Comparison of ENCODE assay signal across 8 cellular contexts in the genomic region with DNA sequence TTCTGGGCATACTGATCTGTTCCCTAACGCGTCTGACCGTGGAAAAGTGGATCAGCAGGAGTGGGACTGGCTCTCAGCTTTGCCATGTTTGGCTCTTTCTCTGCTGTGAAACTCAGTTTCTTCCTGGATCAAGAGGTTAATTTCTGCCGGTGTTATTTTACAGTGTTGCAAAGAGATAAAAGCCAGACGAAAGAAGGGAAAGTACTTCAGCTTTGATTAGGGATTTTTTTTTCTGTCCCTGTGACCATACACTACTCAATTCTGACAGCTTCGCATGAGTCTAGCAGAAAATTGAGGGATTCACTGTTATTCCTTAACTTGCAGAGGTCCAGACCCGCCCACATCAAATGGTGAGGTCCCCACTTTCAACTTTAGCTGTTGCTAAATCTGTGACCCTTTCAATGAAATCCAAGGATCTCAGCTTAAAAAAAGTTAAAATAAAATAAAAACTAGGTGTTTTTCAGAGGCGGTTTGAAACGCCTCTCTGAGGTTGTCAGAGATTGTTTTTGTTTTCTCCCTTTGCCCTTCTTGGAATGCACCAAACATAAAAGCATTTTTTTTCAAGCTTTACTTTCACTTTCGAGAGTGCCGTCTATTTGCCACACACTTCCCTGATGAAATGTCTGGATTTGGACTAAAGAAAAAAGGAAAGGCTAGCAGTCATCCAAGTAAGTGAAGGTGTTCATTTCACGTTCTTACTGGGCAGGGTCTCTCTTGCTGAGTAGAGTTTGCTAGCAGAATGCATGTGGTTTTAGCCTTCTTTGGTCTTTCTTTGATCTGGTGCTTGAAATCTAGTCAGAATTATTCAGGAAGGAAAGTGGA. TPM values are rescaled to one million over a fixed set of nuclear protein-coding genes. Genes with fewer than 3 reads are reported as not detected.
DNase-seq lines count a peak whose midpoint lies in the region; ATAC-seq and TF ChIP-seq lines count a peak whose summit lies in the region.

A gene (plus strand): TSS at position 576 of the 822 bp plus-strand sequence. CDS start 7,464 bp downstream, outside the sequence.

- ATAC-seq in left colon (peak; percentile 70), HG02870 (IDR thresholded peaks at IDR 0.05; ENCODE audit: unreplicated experiment) (no peak)

- peak within 1 kb of the TSS; percentile 63 for H3K4me3 ChIP-seq in Jurkat, Clone E6-1 (ENCODE audit: low read length)
- peak within 1 kb of the TSS; percentile 48 for H3K4me3 ChIP-seq in astrocyte of the cerebellum (ENCODE audit: low read depth, low read length)

- in situ Hi-C loops in Caki2 (cut with HindIII; ENCODE audit: low pct_unique_long_range_greater_than_20kb, low sequenced_read_pairs) = no loop called here
- in situ Hi-C loops in astrocyte of the cerebellum (cut with HindIII; ENCODE audit: low sequenced_read_pairs) = no loop called here

- peak within 1 kb of the TSS; percentile 66 for H3K27ac ChIP-seq in substantia nigra (ENCODE audit: low read depth, low read length, poor library complexity, severe bottlenecking)

- intact Hi-C loops in left colon (cut with DNase I, micrococcal nuclease) = loop anchor here in 1 of 2 donors (5.0 kb wide), 1 partner anchor 69 kb away; no protein-coding TSS in a partner anchor

- peak; percentile 38 for DNase-seq in Caki2 (ENCODE audit: low read depth)
- DNase-seq in Jurkat, Clone E6-1 (ENCODE audit: low read depth, low spot score) = peak; percentile 16
- DNase-seq in astrocyte of the cerebellum (ENCODE audit: low read depth) = peak; percentile 8
- DNase-seq in left colon = no peak
- DNase-seq in substantia nigra (lab: John Stamatoyannopoulos, UW) = peak in 1 of 49 donors; percentile 20
- DNase-seq in UCSD-AML1 (lab: John Stamatoyannopoulos, UW; ENCODE audit: unreplicated experiment) = no peak
- DNase-seq in SKM-1 (lab: John Stamatoyannopoulos, UW; ENCODE audit: unreplicated experiment) = no peak

- no peak for TF ChIP-seq CTCF in astrocyte of the cerebellum (IDR thresholded peaks at IDR 0.05; ENCODE audit: low read depth, low read length, missing control alignments)

RNA-seq across cellular contexts. Expression of the gene that starts here (rescaled TPM):
- 2.4 and 2.9 TPM in 2 replicates for total RNA-seq in Caki2 (2014; rRNA removed; shearing (Covaris generic); ENCODE audit: low replicate concordance)
- not detected for polyA plus RNA-seq in Jurkat, Clone E6-1 (2012; ENCODE audit: insufficient read depth, insufficient read length)
- 10 to 100 TPM; 29.0 to 30.4 TPM for total RNA-seq in left colon

Comparison
In these comparisons a context has a peak if more than half of its experiments do, and no peak if none do; other contexts are left out.
1. DNase-seq: peak in Caki2 (single experiment), Jurkat, Clone E6-1 (single experiment) and astrocyte of the cerebellum (single experiment); none in left colon (0 of 2), UCSD-AML1 (single experiment) and SKM-1 (single experiment).